8 cellular contexts compared by ENCODE assay signal in the genomic region with DNA sequence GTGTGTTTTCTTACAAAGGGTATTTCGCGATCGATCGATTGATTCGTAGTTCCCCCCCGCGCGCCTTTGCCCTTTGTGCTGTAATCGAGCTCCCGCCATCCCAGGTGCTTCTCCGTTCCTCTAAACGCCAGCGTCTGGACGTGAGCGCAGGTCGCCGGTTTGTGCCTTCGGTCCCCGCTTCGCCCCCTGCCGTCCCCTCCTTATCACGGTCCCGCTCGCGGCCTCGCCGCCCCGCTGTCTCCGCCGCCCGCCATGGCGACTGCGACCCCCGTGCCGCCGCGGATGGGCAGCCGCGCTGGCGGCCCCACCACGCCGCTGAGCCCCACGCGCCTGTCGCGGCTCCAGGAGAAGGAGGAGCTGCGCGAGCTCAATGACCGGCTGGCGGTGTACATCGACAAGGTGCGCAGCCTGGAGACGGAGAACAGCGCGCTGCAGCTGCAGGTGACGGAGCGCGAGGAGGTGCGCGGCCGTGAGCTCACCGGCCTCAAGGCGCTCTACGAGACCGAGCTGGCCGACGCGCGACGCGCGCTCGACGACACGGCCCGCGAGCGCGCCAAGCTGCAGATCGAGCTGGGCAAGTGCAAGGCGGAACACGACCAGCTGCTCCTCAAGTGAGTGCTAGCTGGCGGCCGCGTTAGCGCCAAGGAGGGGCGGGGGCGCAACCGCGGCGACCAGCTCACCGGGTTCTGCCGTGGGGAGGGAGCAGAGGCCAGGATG. TPM values are rescaled to one million over a fixed set of nuclear protein-coding genes. Genes with fewer than 3 reads are reported as not detected.
DNase-seq lines count a peak whose midpoint lies in the region; ATAC-seq and TF ChIP-seq lines count a peak whose summit lies in the region.

No MANE protein-coding gene starts in this region.

- no peaks in the 10 kb centered on the region for H3K9me3 Mint-ChIP-seq in T-cell

- intact Hi-C loops in aorta (cut with DNase I), result loop anchor here (2.0 to 5.0 kb wide), 2 partner anchors 100 to 251 kb away; no protein-coding TSS in a partner anchor

- H3K36me3 ChIP-seq in aorta (ENCODE audit: control insufficient read depth in 1 of 2, insufficient read depth in 2 of 2, low read length in 1 of 2), result no peaks in the 10 kb centered on the region

- CTCF ChIA-PET in AG04450 (lab: Charles Lee) (interaction anchor here (0.6 to 6.9 kb wide), 9 partner anchors 15 to 234 kb away, joined by 3 to 156 read pairs (median 7); no protein-coding TSS in a partner anchor), T-cell (lab: Charles Lee) (interaction anchor here (0.7 to 5.4 kb wide), 18 partner anchors 8 to 715 kb away, joined by 3 to 69 read pairs (median 5); a partner anchor contains a TSS)

- H3K27me3 Mint-ChIP-seq in T-cell, result no peaks in the 10 kb centered on the region

- H3K27me3 ChIP-seq in AG04450 (ENCODE audit: control insufficient read depth, insufficient read depth, low read length), result no peaks in the 10 kb centered on the region
- H3K27me3 ChIP-seq in aorta (ENCODE audit: control insufficient read depth in 1 of 2, insufficient read depth in 2 of 2, low read length in 1 of 2), result no peaks in the 10 kb centered on the region

- WGBS in aorta, 2 donors, result 0% methylated on average over 87 to 93 of the region's 93 CpGs

- H3K27ac Mint-ChIP-seq in T-cell, result peak overlapping the region; percentile 89 to 95

- no peaks in the 10 kb centered on the region for H3K36me3 Mint-ChIP-seq in T-cell

- peak; percentile 20 for ATAC-seq in GM18511 (IDR thresholded peaks at IDR 0.05; ENCODE audit: unreplicated experiment)
- peak; percentile 23 for ATAC-seq in HG03521 (IDR thresholded peaks at IDR 0.05; ENCODE audit: unreplicated experiment)
- peak; percentile 22 to 45 (median 36) for ATAC-seq in T-cell (replicated peaks in 1 of 4)
- peak; percentile 69 for ATAC-seq in aorta (ENCODE audit: low FRiP score)

- H3K4me3 Mint-ChIP-seq in T-cell, result peak overlapping the region; percentile 94 to 95 (median 95)

- H3K4me1 Mint-ChIP-seq in T-cell, result peaks cover 18 to 37% (median 36%) of the 10 kb centered on the region in 3 donors

- H3K4me1 ChIP-seq in aorta (ENCODE audit: control insufficient read depth in 1 of 2, insufficient read depth in 2 of 2, low read length in 2 of 2), result peaks cover 0 to 3% of the 10 kb centered on the region in 2 donors

- peak; percentile 23 for DNase-seq in AG04450 (ENCODE audit: low read depth, low spot score)
- DNase-seq in T-cell, result peak; percentile 31 to 70 (median 56)
- DNase-seq in hepatic stellate cell (ENCODE audit: low spot score), result peak; percentile 52
- DNase-seq in putamen (ENCODE audit: low spot score), result peak; percentile 38
- DNase-seq in aorta, result peak; percentile 70 to 85

- H3K4me3 ChIP-seq in AG04450 (ENCODE audit: low read depth, low read length), result peak overlapping the region; percentile 87
- peak overlapping the region; percentile 57 to 77 for H3K4me3 ChIP-seq in aorta (ENCODE audit: low read length in 2 of 2)

- no peaks in the 10 kb centered on the region; the same call in 1 of the 2 replicates for H3K9me3 ChIP-seq in AG04450 (ENCODE audit: control insufficient read depth, insufficient read depth, low read length)
- H3K9me3 ChIP-seq in aorta (ENCODE audit: control insufficient read depth, low read length), result no peaks in the 10 kb centered on the region

- POLR2A ChIA-PET in AG04450 (lab: Yijun Ruan, JAX), result interaction anchor here (0.6 to 1.6 kb wide), 3 partner anchors 9 to 183 kb away, joined by 4 to 8 read pairs (median 8); a partner anchor contains a TSS
- POLR2A ChIA-PET in T-cell (lab: Charles Lee), result interaction anchor here (0.6 to 2.7 kb wide), 11 partner anchors 25 to 1311 kb away, joined by 3 to 41 read pairs (median 4); no protein-coding TSS in a partner anchor

- H3K27ac ChIP-seq in AG04450 (ENCODE audit: low read depth, low read length) (peak overlapping the region; percentile 85), angular gyrus (ENCODE audit: low read depth, low read length) (peak overlapping the region; percentile 70), aorta (ENCODE audit: low read depth in 1 of 2, low read length in 2 of 2) (peak overlapping the region in 1 of 2 donors; percentile 64)

- TF ChIP-seq CTCF in AG04450 (IDR thresholded peaks at IDR 0.05; ENCODE audit: low read depth, low read length), result no peak

RNA-seq across cellular contexts. Expression of a gene that starts 0.5 kb away (rescaled TPM):
- polyA plus RNA-seq in AG04450 (2011; rRNA removed) (11.9 and 17.2 TPM in 2 replicates), aorta (1 to 10 TPM; 1.1 to 3.1 TPM)
- polyA minus RNA-seq in AG04450 (2011; rRNA and poly(A)+ RNA removed), result 10.1 and 15.3 TPM in 2 replicates
- total RNA-seq in T-cell (10 to 100 TPM; 25.6 to 36.6 (median 30.9) TPM), aorta (1 to 10 TPM; 5.2 to 8.9 TPM)

Comparison
In these comparisons a context has a peak if more than half of its experiments do, and no peak if none do; other contexts are left out.
1. DNase-seq: peak in every context shown above with its lines; median percentile 78 in aorta; 56 in T-cell; 52 in hepatic stellate cell; 38 in putamen; 23 in AG04450.